In genomic region chr7:51263631-51264484, GRCh38 we compare ENCODE assay signal across 13 cellular contexts. TPM values are rescaled to one million over a fixed set of nuclear protein-coding genes. Genes with fewer than 3 reads are reported as not detected.
A peak's percentile ranks its signal among the peaks of the same experiment; 100 is the strongest.
DNase-seq lines count a peak whose midpoint lies in the region; ATAC-seq and TF ChIP-seq lines count a peak whose summit lies in the region.
"Had no signal": no experiment of that assay in that cellular context is flagged by ENCODE, and none has a peak within 500 bp of the region (broad histone marks: within the 10 kb centered on the region; RNA-seq: fewer than 3 reads in every experiment).

No MANE protein-coding gene starts in this region.

- peak overlapping the region; percentile 32 for H3K4me2 ChIP-seq in parathyroid adenoma (ENCODE audit: low read length)
- H3K4me2 ChIP-seq: GM23338 had no signal

- ATAC-seq in heart left ventricle, result peak; percentile 43 to 80 (median 62)
- no peak for ATAC-seq in HG03280 (IDR thresholded peaks at IDR 0.05; ENCODE audit: unreplicated experiment)
- ATAC-seq: GM23338 had no signal

- no peaks in the 10 kb centered on the region for H3K36me3 Mint-ChIP-seq in chondrocyte (ENCODE audit: low read depth)
- H3K36me3 Mint-ChIP-seq: activated naive CD8-positive, alpha-beta T cell treated with anti-CD3 and anti-CD28 coated beads for 36 hours had no signal

- no peaks in the 10 kb centered on the region for H3K27me3 ChIP-seq in heart left ventricle
- H3K27me3 ChIP-seq in parathyroid adenoma (ENCODE audit: control insufficient read depth, insufficient read depth, low read length), result no peaks in the 10 kb centered on the region

- no peaks in the 10 kb centered on the region for H3K4me1 Mint-ChIP-seq in chondrocyte (ENCODE audit: low read depth)
- H3K4me1 Mint-ChIP-seq: activated naive CD8-positive, alpha-beta T cell treated with anti-CD3 and anti-CD28 coated beads for 36 hours had no signal

- intact Hi-C loops in heart left ventricle (cut with DNase I), result loop anchor here in 4 of 10 donors (5.0 kb wide), 5 partner anchors 33 to 93 kb away; partner anchors contain the start of gene COBL (in 1 of the 4)

- H3K4me3 Mint-ChIP-seq in chondrocyte (ENCODE audit: unreplicated experiment), result no peak overlapping the region
- H3K4me3 Mint-ChIP-seq: activated naive CD8-positive, alpha-beta T cell treated with anti-CD3 and anti-CD28 coated beads for 36 hours; GM23338; T-helper 1 cell treated with Interleukin-12 subunit alpha and Interleukin-12 subunit beta and Interleukin-4 antibody, amounts not matched to agents 30 μg/mL and 1 μg/mL, for 36 hours had no signal

- peaks cover 53% of the 10 kb centered on the region for H3K79me2 ChIP-seq in parathyroid adenoma

- H3K36me3 ChIP-seq in heart left ventricle (no peaks in the 10 kb centered on the region), parathyroid adenoma (ENCODE audit: control insufficient read depth, insufficient read depth, low read length) (no peaks in the 10 kb centered on the region)

- peaks cover 13% of the 10 kb centered on the region for H3K27me3 Mint-ChIP-seq in chondrocyte (ENCODE audit: low read depth)

- H3K9me3 ChIP-seq in heart left ventricle (no peaks in the 10 kb centered on the region), parathyroid adenoma (ENCODE audit: control insufficient read depth, low read length) (no peaks in the 10 kb centered on the region)

- no peak overlapping the region for H3K4me3 ChIP-seq in heart left ventricle
- peak overlapping the region; percentile 45 for H3K4me3 ChIP-seq in parathyroid adenoma (ENCODE audit: low read depth, low read length)
- H3K4me3 ChIP-seq: GM23338 had no signal

- peak; percentile 94 for DNase-seq in DMS53 (lab: John Stamatoyannopoulos, UW)
- DNase-seq in NCI-H774 (lab: John Stamatoyannopoulos, UW), result peak; percentile 30
- no peak for DNase-seq in heart left ventricle
- no peak for DNase-seq in T-helper 9 cell
- DNase-seq in stimulated activated CD4-positive, alpha-beta T cell treated with anti-CD3 and anti-CD28 coated beads, Interleukin-1b, Interleukin-23, amount 100 ng/mL, for 48 hours, result no peak
- no peak for DNase-seq in chondrocyte (ENCODE audit: low spot score)
- DNase-seq: activated naive CD8-positive, alpha-beta T cell treated with anti-CD3 and anti-CD28 coated beads for 36 hours; NCI-H1417 had no signal

- peak overlapping the region; percentile 20 for H3K9ac ChIP-seq in parathyroid adenoma

- TF ChIP-seq CTCF in heart left ventricle (IDR thresholded peaks at IDR 0.05) (no peak), parathyroid adenoma (IDR thresholded peaks at IDR 0.05) (no peak), chondrocyte (IDR thresholded peaks at IDR 0.05) (no peak)

- no peak for TF ChIP-seq POLR2A in heart left ventricle (IDR thresholded peaks at IDR 0.05)

- H3K27ac Mint-ChIP-seq in chondrocyte (ENCODE audit: unreplicated experiment), result no peak overlapping the region
- H3K27ac Mint-ChIP-seq: activated naive CD8-positive, alpha-beta T cell treated with anti-CD3 and anti-CD28 coated beads for 36 hours; GM23338; T-helper 1 cell treated with Interleukin-12 subunit alpha and Interleukin-12 subunit beta and Interleukin-4 antibody, amounts not matched to agents 30 μg/mL and 1 μg/mL, for 36 hours had no signal

- no peaks in the 10 kb centered on the region for H3K9me3 Mint-ChIP-seq in chondrocyte (ENCODE audit: low read depth)
- H3K9me3 Mint-ChIP-seq: activated naive CD8-positive, alpha-beta T cell treated with anti-CD3 and anti-CD28 coated beads for 36 hours; GM23338; T-helper 1 cell treated with Interleukin-12 subunit alpha and Interleukin-12 subunit beta and Interleukin-4 antibody, amounts not matched to agents 30 μg/mL and 1 μg/mL, for 36 hours had no signal

- peaks cover 0 to 41% (median 6%) of the 10 kb centered on the region in 12 donors for H3K4me1 ChIP-seq in heart left ventricle
- peaks cover 54% of the 10 kb centered on the region for H3K4me1 ChIP-seq in parathyroid adenoma

- H3K27ac ChIP-seq in heart left ventricle, result peak overlapping the region in 10 of 12 donors; percentile 20 to 72 (median 62)
- peak overlapping the region; percentile 99 for H3K27ac ChIP-seq in parathyroid adenoma

- WGBS in heart left ventricle, 4 donors, result 69 to 74% (median 71%) methylated on average over 10 of the region's 10 CpGs

- no peak overlapping the region for H2AFZ ChIP-seq in parathyroid adenoma
- H2AFZ ChIP-seq: GM23338 had no signal

RNA-seq across cellular contexts. Expression of gene COBL, which starts 52.8 kb away (rescaled TPM):
- 100 to 1,000 TPM in 2 of 9 donors, 10 to 100 TPM in 7; 65.6 to 123 (median 88.7) TPM for total RNA-seq in heart left ventricle
- 10 to 100 TPM; 25.9 to 57.3 TPM for polyA plus RNA-seq in heart left ventricle
- 0.17 TPM in 1 of 3 replicates, not detected in the others for total RNA-seq in chondrocyte
- total RNA-seq: activated naive CD8-positive, alpha-beta T cell treated with anti-CD3 and anti-CD28 coated beads for 36 hours; glomerular endothelial cell had no signal

Comparison
In these comparisons a context has a peak if more than half of its experiments do, and no peak if none do; other contexts are left out.
1. DNase-seq: peak in DMS53 (single experiment) and NCI-H774 (single experiment); none in heart left ventricle (0 of 5), T-helper 9 cell (single experiment), stimulated activated CD4-positive, alpha-beta T cell treated with anti-CD3 and anti-CD28 coated beads, Interleukin-1b, Interleukin-23, amount 100 ng/mL, for 48 hours (single experiment) and chondrocyte (single experiment).
2. RNA of gene COBL, which starts 52.8 kb away (total RNA-seq): 65.6 to 123 TPM in heart left ventricle; 0.17 TPM in chondrocyte; every median in the first group is over 10 times any median in the second.